In genomic region chr4:176054942-176055341, GRCh38 we compare ENCODE assay signal across 1 cellular context.
TF ChIP-seq lines count a peak whose summit lies in the region.

No MANE protein-coding gene starts in this region.

TF ChIP-seq in WTC11, 78 proteins besides CTCF, POLR2A, EP300 and RAD21 (continued from another document):
- no peak for TF ChIP-seq AR (CRISPR knock-in tag; IDR thresholded peaks at IDR 0.05)
- TF ChIP-seq ZSCAN18 (CRISPR knock-in tag; IDR thresholded peaks at IDR 0.05), result no peak
- no peak for TF ChIP-seq OVOL2 (CRISPR knock-in tag; IDR thresholded peaks at IDR 0.05; ENCODE audit: borderline replicate concordance)
- no peak for TF ChIP-seq MAX (CRISPR knock-in tag; IDR thresholded peaks at IDR 0.05)
- TF ChIP-seq NR3C1 (CRISPR knock-in tag; conservative IDR thresholded peaks at IDR 0.05; ENCODE audit: low read depth), result no peak
- no peak for TF ChIP-seq CREM (CRISPR knock-in tag; IDR thresholded peaks at IDR 0.05)
- no peak for TF ChIP-seq ZNF281 (CRISPR knock-in tag; IDR thresholded peaks at IDR 0.05)
- TF ChIP-seq ELF4 (CRISPR knock-in tag; IDR thresholded peaks at IDR 0.05; ENCODE audit: low read depth), result no peak
- TF ChIP-seq USF2 (CRISPR knock-in tag; IDR thresholded peaks at IDR 0.05), result no peak
- TF ChIP-seq ZNF317 (CRISPR knock-in tag; IDR thresholded peaks at IDR 0.05; ENCODE audit: borderline replicate concordance, low read depth), result no peak
- TF ChIP-seq ATF6 (CRISPR knock-in tag; IDR thresholded peaks at IDR 0.05), result no peak
